11 cellular contexts compared by ENCODE assay signal in the genomic region with DNA sequence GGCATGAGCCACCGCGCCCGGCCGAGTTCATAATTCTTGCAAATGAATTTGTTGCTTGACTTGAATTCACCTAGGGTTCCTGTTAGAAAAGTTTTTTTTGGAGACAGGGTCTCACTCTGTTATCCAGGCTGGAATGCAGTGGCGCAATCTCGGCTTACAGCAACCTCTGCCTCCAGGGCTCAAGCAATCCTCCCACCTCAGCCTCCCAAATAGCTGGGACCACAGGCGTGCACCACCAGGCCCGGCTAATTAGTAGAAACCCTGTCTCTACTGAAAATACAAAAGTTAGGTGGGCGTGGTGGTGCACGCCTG.
DNase-seq lines count a peak whose midpoint lies in the region; ATAC-seq, FAIRE-seq and TF ChIP-seq lines count a peak whose summit lies in the region.
"Had no signal": no experiment of that assay in that cellular context is flagged by ENCODE, and none has a peak within 500 bp of the region (broad histone marks: within the 10 kb centered on the region; RNA-seq: fewer than 3 reads in every experiment).

No MANE protein-coding gene starts in this region.

- intact Hi-C loops in Panc1 (cut with micrococcal nuclease; ENCODE audit: unreplicated experiment) (no loop called here), HepG2 (cut with micrococcal nuclease; ENCODE audit: unreplicated experiment) (no loop called here), dorsolateral prefrontal cortex (cut with DNase I) (no loop called here)

- H3K4me3 ChIP-seq in HEK293 (ENCODE audit: low read depth, low read length): no peak overlapping the region
- peak overlapping the region; percentile 5 to 41; a peak in 3 of 4 replicates for H3K4me3 ChIP-seq in Panc1 (ENCODE audit: low read depth in 2 of 2, low read length in 2 of 2)
- H3K4me3 ChIP-seq in HepG2 (replicated peaks in 1 of 3; ENCODE audit: insufficient read depth in 1 of 3, low read depth in 2 of 3, low read length in 3 of 3): no peak overlapping the region
- H3K4me3 ChIP-seq in dorsolateral prefrontal cortex: no peak overlapping the region

- CTCF ChIA-PET in HEK293 (lab: Yijun Ruan, JAX): interaction anchor here (0.6 to 2.9 kb wide), 12 partner anchors 9 to 1724 kb away, joined by 3 to 11 read pairs (median 4); no protein-coding TSS in a partner anchor
- CTCF ChIA-PET in Panc1 (lab: Charles Lee): interaction anchor here (0.6 to 1.4 kb wide), 7 partner anchors 15 to 438 kb away, joined by 4 to 16 read pairs (median 8); no protein-coding TSS in a partner anchor
- CTCF ChIA-PET in HepG2 (lab: Yijun Ruan, JAX; ENCODE audit: low intra/inter-chr PET ratio, low total read pairs): no interaction called here

- DNase-seq in Panc1 (ENCODE audit: low read depth, low spot score) (no peak), HepG2 (ENCODE audit: low spot score) (no peak), NCI-H526 treated with DMSO at 0.1 percent for 48 hours (lab: John Stamatoyannopoulos, UW) (no peak), SIG-M5 treated with dmso at 0.1 percent for 504 hours (lab: John Stamatoyannopoulos, UW; ENCODE audit: unreplicated experiment) (no peak), dorsolateral prefrontal cortex (no peak), hepatic stellate cell (ENCODE audit: low spot score) (no peak)
- DNase-seq: GF-D8, GOT3, NCI-H1417 treated with DMSO at 0.1 percent for 48 hours had no signal

- no peak overlapping the region for H3K9ac ChIP-seq in HepG2 (ENCODE audit: insufficient read depth, low read depth, low read length)

- H4K20me1 ChIP-seq in HepG2 (ENCODE audit: insufficient read depth, low read length): no peaks in the 10 kb centered on the region

- no peaks in the 10 kb centered on the region for H3K36me3 ChIP-seq in HEK293 (ENCODE audit: control insufficient read depth in 2 of 2, insufficient read depth in 1 of 2, low read length in 2 of 2)
- no peaks in the 10 kb centered on the region for H3K36me3 ChIP-seq in Panc1 (ENCODE audit: control insufficient read depth, insufficient read depth, low read length)
- H3K36me3 ChIP-seq in HepG2 (replicated peaks in 1 of 2; ENCODE audit: control insufficient read depth in 1 of 2, insufficient read depth in 2 of 2, low read length in 2 of 2): no peaks in the 10 kb centered on the region

- BruUV-seq in Panc1 (replicated peaks; lab: Mats Ljungman, UMichigan) (no TSS peak), HepG2 (replicated peaks; lab: Mats Ljungman, UMichigan) (no TSS peak)

- 71% methylated on average over 10 of the region's 10 CpGs for WGBS in HepG2 (ENCODE audit: low lambda C conversion rate)

- TF ChIP-seq EP300 in HepG2 (IDR thresholded peaks at IDR 0.05; ENCODE audit: low read depth in 2 of 2, low read length in 2 of 2) (no peak), HepG2 (CRISPR knock-in tag; IDR thresholded peaks at IDR 0.05; ENCODE audit: borderline replicate concordance) (no peak)

- TF ChIP-seq POLR2A in HepG2 (IDR thresholded peaks at IDR 0.05; ENCODE audit: insufficient read depth in 1 of 2, low read depth in 2 of 2, low read length in 2 of 2): no peak

- no peaks in the 10 kb centered on the region for H3K27me3 ChIP-seq in Panc1 (ENCODE audit: control insufficient read depth, insufficient read depth, low read length)
- peaks cover 0 to 13% of the 10 kb centered on the region in 2 experiments; a peak in 1 of 5 replicates for H3K27me3 ChIP-seq in HepG2 (ENCODE audit: control insufficient read depth in 1 of 2, insufficient read depth in 2 of 2, low read length in 2 of 2)
- peaks cover 0 to 11% (median 0%) of the 10 kb centered on the region in 45 donors for H3K27me3 ChIP-seq in dorsolateral prefrontal cortex

- TF ChIP-seq RAD21 in HepG2 (CRISPR knock-in tag; IDR thresholded peaks at IDR 0.05): no peak

- H3K79me2 ChIP-seq in HepG2 (ENCODE audit: insufficient read depth, low read length): no peaks in the 10 kb centered on the region

- H3K4me1 ChIP-seq in HEK293 (ENCODE audit: control insufficient read depth, insufficient read depth, low read length): no peaks in the 10 kb centered on the region
- no peaks in the 10 kb centered on the region for H3K4me1 ChIP-seq in Panc1 (ENCODE audit: control insufficient read depth, insufficient read depth, low read length)
- H3K4me1 ChIP-seq in HepG2 (ENCODE audit: insufficient read depth, low read length): no peaks in the 10 kb centered on the region

- ATAC-seq in Panc1 (no peak), HepG2 (no peak)
- ATAC-seq: CD8-positive, alpha-beta T cell had no signal

- H3K9me3 ChIP-seq in HEK293 (ENCODE audit: control insufficient read depth, insufficient read depth, low read depth, low read length): no peaks in the 10 kb centered on the region
- H3K9me3 ChIP-seq in Panc1 (ENCODE audit: control insufficient read depth, insufficient read depth, low read depth, low read length): no peaks in the 10 kb centered on the region
- no peaks in the 10 kb centered on the region for H3K9me3 ChIP-seq in HepG2 (ENCODE audit: low read length)

- H2AFZ ChIP-seq in HepG2 (ENCODE audit: low read length): no peak overlapping the region

- peak overlapping the region; percentile 8; the same call in 1 of the 2 replicates for H3K4me2 ChIP-seq in HepG2 (ENCODE audit: low read depth, low read length)

- TF ChIP-seq CTCF in HEK293 (tag by site-specific recombination; IDR thresholded peaks at IDR 0.05) (no peak), Panc1 (IDR thresholded peaks at IDR 0.05) (no peak), HepG2 (CRISPR knock-in tag; IDR thresholded peaks at IDR 0.05) (no peak), dorsolateral prefrontal cortex (IDR thresholded peaks at IDR 0.05 in 54 of 56, conservative IDR thresholded peaks at IDR 0.05 in 2 of 56; ENCODE audit: low read depth in 1 of 56, partially characterized antibody in 56 of 56) (no peak)

- POLR2A ChIA-PET in HEK293 (lab: Yijun Ruan, JAX) (interaction anchor here (0.6 kb wide), 1 partner anchor 56 kb away, joined by 7 read pairs; no protein-coding TSS in a partner anchor), Panc1 (lab: Charles Lee) (no interaction called here), HepG2 (lab: Yijun Ruan, JAX) (no interaction called here)

- no peak for FAIRE-seq in HepG2 (lab: Jason Lieb, UNC)

- in situ Hi-C loops in Panc1 (cut with HindIII; ENCODE audit: low pct_unique_long_range_greater_than_20kb, low sequenced_read_pairs): no loop called here
- in situ Hi-C loops in HepG2 (cut with HindIII; ENCODE audit: extremely low pct_ligation_motif_present, low pct_unique_long_range_greater_than_20kb): no loop called here

- H3K27ac ChIP-seq in HEK293 (ENCODE audit: extremely low read depth, low read depth, low read length) (no peak overlapping the region), Panc1 (ENCODE audit: low read length) (no peak overlapping the region), HepG2 (ENCODE audit: extremely low read length, insufficient read depth, low read length) (no peak overlapping the region), dorsolateral prefrontal cortex (no peak overlapping the region)

TF ChIP-seq in HEK293, 187 proteins besides CTCF, POLR2A, EP300 and RAD21 (continues in another document):
- TF ChIP-seq HIC1 (tag by site-specific recombination; IDR thresholded peaks at IDR 0.05) (no peak), BCL11B (tag by site-specific recombination; IDR thresholded peaks at IDR 0.05; ENCODE audit: low read depth) (no peak), ZNF624 (tag by site-specific recombination; IDR thresholded peaks at IDR 0.05) (no peak)

TF ChIP-seq in HepG2, 621 proteins besides CTCF, POLR2A, EP300 and RAD21 (continues in another document):
- TF ChIP-seq SIN3B (IDR thresholded peaks at IDR 0.05; ENCODE audit: low read length) (no peak), TEAD3 (CRISPR knock-in tag; optimal IDR thresholded peaks at IDR 0.05; ENCODE audit: borderline replicate concordance) (peak; percentile 54), ZNF138 (CRISPR knock-in tag; IDR thresholded peaks at IDR 0.05; ENCODE audit: low read depth) (no peak), SETDB1 (CRISPR knock-in tag; IDR thresholded peaks at IDR 0.05; ENCODE audit: borderline replicate concordance) (no peak)
- TF ChIP-seq, protein P1, sequence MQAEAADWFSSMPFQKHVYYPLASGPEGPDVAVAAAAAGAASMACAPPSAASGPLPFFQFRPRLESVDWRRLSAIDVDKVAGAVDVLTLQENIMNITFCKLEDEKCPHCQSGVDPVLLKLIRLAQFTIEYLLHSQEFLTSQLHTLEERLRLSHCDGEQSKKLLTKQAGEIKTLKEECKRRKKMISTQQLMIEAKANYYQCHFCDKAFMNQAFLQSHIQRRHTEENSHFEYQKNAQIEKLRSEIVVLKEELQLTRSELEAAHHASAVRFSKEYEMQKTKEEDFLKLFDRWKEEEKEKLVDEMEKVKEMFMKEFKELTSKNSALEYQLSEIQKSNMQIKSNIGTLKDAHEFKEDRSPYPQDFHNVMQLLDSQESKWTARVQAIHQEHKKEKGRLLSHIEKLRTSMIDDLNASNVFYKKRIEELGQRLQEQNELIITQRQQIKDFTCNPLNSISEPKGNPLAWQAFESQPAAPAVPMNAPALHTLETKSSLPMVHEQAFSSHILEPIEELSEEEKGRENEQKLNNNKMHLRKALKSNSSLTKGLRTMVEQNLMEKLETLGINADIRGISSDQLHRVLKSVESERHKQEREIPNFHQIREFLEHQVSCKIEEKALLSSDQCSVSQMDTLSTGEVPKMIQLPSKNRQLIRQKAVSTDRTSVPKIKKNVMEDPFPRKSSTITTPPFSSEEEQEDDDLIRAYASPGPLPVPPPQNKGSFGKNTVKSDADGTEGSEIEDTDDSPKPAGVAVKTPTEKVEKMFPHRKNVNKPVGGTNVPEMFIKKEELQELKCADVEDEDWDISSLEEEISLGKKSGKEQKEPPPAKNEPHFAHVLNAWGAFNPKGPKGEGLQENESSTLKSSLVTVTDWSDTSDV (CRISPR knock-in tag; IDR thresholded peaks at IDR 0.05): no peak

Comparison
In these comparisons a context has a peak if more than half of its experiments do, and no peak if none do; other contexts are left out.
1. H3K4me3 ChIP-seq: peak in Panc1 (2 of 2); none in HEK293 (single experiment), HepG2 (0 of 3) and dorsolateral prefrontal cortex (0 of 59).
2. Of the 63 proteins assayed by ChIP-seq in both HepG2 and HEK293: peak only in HepG2: none; only in HEK293: ZNF335; in both: none; in neither: 62.